Comparison of ENCODE assay signal across 8 cellular contexts in genomic region chr1:218347713-218348627, GRCh38. TPM values are rescaled to one million over a fixed set of nuclear protein-coding genes. Genes with fewer than 3 reads are reported as not detected.
DNase-seq lines count a peak whose midpoint lies in the region; ATAC-seq and TF ChIP-seq lines count a peak whose summit lies in the region.

No MANE protein-coding gene starts in this region.

- H3K4me1 ChIP-seq in GM23248 (ENCODE audit: insufficient read depth) (peaks cover 16% of the 10 kb centered on the region), SJSA1 (replicated peaks) (peaks cover 50% of the 10 kb centered on the region), sigmoid colon (peaks cover 0 to 61% (median 42%) of the 10 kb centered on the region in 4 donors), OCI-LY7 (ENCODE audit: insufficient read depth, low read length, poor library complexity, severe bottlenecking) (peaks cover 5% of the 10 kb centered on the region)

- TF ChIP-seq EP300 in sigmoid colon (IDR thresholded peaks at IDR 0.05) = no peak

- WGBS in GM23248 (ENCODE audit: low coverage in 1 of 2, low lambda C conversion rate in 2 of 2, missing lambda C conversion rate in 2 of 2), 2 experiments = 32 to 35% methylated on average over 9 of the region's 9 CpGs
- WGBS in sigmoid colon, 2 donors = 7 to 25% methylated on average over 9 of the region's 9 CpGs

- H3K27me3 ChIP-seq in GM23248 (replicated peaks; ENCODE audit: insufficient read depth) (no peaks in the 10 kb centered on the region), SJSA1 (replicated peaks) (no peaks in the 10 kb centered on the region), sigmoid colon (no peaks in the 10 kb centered on the region)

- H2AFZ ChIP-seq in GM23248 (peak overlapping the region; percentile 84), OCI-LY7 (ENCODE audit: low read length) (no peak overlapping the region)

- CTCF ChIA-PET in OCI-LY7 (lab: Charles Lee; ENCODE audit: unreplicated experiment) = no interaction called here

- H3K9me3 ChIP-seq in GM23248 (ENCODE audit: low read depth) = no peaks in the 10 kb centered on the region
- no peaks in the 10 kb centered on the region for H3K9me3 ChIP-seq in SJSA1 (replicated peaks)
- no peaks in the 10 kb centered on the region for H3K9me3 ChIP-seq in sigmoid colon
- H3K9me3 ChIP-seq in OCI-LY7 (ENCODE audit: low read length) = no peaks in the 10 kb centered on the region

- H3K27ac ChIP-seq in GM23248 (no peak overlapping the region), SJSA1 (peak overlapping the region; percentile 44), sigmoid colon (peak overlapping the region; percentile 87 to 96 (median 90)), OCI-LY7 (ENCODE audit: low read depth, low read length, poor library complexity, severe bottlenecking) (no peak overlapping the region)

- H4K20me1 ChIP-seq in GM23248 (ENCODE audit: insufficient read depth) (no peaks in the 10 kb centered on the region), OCI-LY7 (ENCODE audit: insufficient read depth, low read length) (no peaks in the 10 kb centered on the region; the same call in 1 of the 2 replicates)

- BruUV-seq in OCI-LY7 (replicated peaks; lab: Mats Ljungman, UMichigan) = no TSS peak

- H3K4me3 ChIP-seq in GM23248 (peak overlapping the region; percentile 80), SJSA1 (peak overlapping the region; percentile 52), sigmoid colon (peak overlapping the region; percentile 66 to 78 (median 70)), OCI-LY7 (ENCODE audit: low read depth, low read length, poor library complexity, severe bottlenecking) (no peak overlapping the region)

- H3K36me3 ChIP-seq in GM23248 (ENCODE audit: low read depth) (no peaks in the 10 kb centered on the region), SJSA1 (no peaks in the 10 kb centered on the region), sigmoid colon (no peaks in the 10 kb centered on the region), OCI-LY7 (ENCODE audit: insufficient read depth, low read length) (peaks cover 13% of the 10 kb centered on the region)

- peak; percentile 31 for DNase-seq in GM23248
- peak in 1 of 2 experiments; percentile 67 for DNase-seq in SJSA1 (ENCODE audit: low read depth in 1 of 2, low spot score in 2 of 2)
- peak; percentile 92 for DNase-seq in glomerular visceral epithelial cell (ENCODE audit: extremely low spot score)
- DNase-seq in sigmoid colon = peak; percentile 71
- no peak for DNase-seq in OCI-LY7 (ENCODE audit: low spot score)

- no peaks in the 10 kb centered on the region for H3K79me2 ChIP-seq in GM23248 (ENCODE audit: insufficient read depth)
- no peaks in the 10 kb centered on the region for H3K79me2 ChIP-seq in OCI-LY7 (ENCODE audit: insufficient read depth, low read depth, low read length)

- in situ Hi-C loops in GM23248 (cut with MboI) = loop anchor here (10.0 to 25.0 kb wide), 5 partner anchors 207 to 1464 kb away; no protein-coding TSS in a partner anchor

- no peak overlapping the region for H3K9ac ChIP-seq in GM23248

- TF ChIP-seq CTCF in sigmoid colon (IDR thresholded peaks at IDR 0.05) (no peak), OCI-LY7 (conservative IDR thresholded peaks at IDR 0.05; ENCODE audit: low read length) (no peak)

- H3K9me2 ChIP-seq in GM23248 (ENCODE audit: insufficient read depth) (no peaks in the 10 kb centered on the region), OCI-LY7 (ENCODE audit: insufficient read depth, low read length) (no peaks in the 10 kb centered on the region)

- H3F3A ChIP-seq in GM23248 (ENCODE audit: insufficient read depth) = peaks cover 39% of the 10 kb centered on the region

- intact Hi-C loops in sigmoid colon (cut with DNase I) (loop anchor here (5.0 to 10.0 kb wide), 5 partner anchors 54 to 947 kb away; partner anchors contain the start of gene LYPLAL1), OCI-LY7 (cut with micrococcal nuclease; ENCODE audit: unreplicated experiment) (no loop called here)

- POLR2A ChIA-PET in OCI-LY7 (lab: Charles Lee) = interaction anchor here (0.6 kb wide), 1 partner anchor 36 kb away, joined by 3 read pairs; no protein-coding TSS in a partner anchor

- H3K4me2 ChIP-seq in GM23248 (ENCODE audit: unreplicated experiment) = peak overlapping the region; percentile 98
- no peak overlapping the region for H3K4me2 ChIP-seq in OCI-LY7 (ENCODE audit: low read length)

- ATAC-seq in HG03135 (IDR thresholded peaks at IDR 0.05; ENCODE audit: unreplicated experiment) = no peak
- no peak for ATAC-seq in GM18517 (IDR thresholded peaks at IDR 0.05; ENCODE audit: unreplicated experiment)
- ATAC-seq in HG03439 (IDR thresholded peaks at IDR 0.05; ENCODE audit: unreplicated experiment) = no peak

- TF ChIP-seq POLR2A in sigmoid colon (IDR thresholded peaks at IDR 0.05) = no peak

RNA-seq across cellular contexts. Expression of gene TGFB2, which starts 2.8 kb away (rescaled TPM):
- total RNA-seq in GM23248 (2014; rRNA removed; shearing (Covaris generic)) = 0.51 and 0.97 TPM in 2 replicates
- 1.3 and 2.0 TPM in 2 replicates for polyA plus RNA-seq in GM23248 (2016; fragmentation: Nextera tagmentation; extraction: Ambion mirVana)
- 3.4 and 7.4 TPM in 2 replicates for total RNA-seq in SJSA1 (2014; rRNA removed; shearing (Covaris generic))
- 10 to 100 TPM in 1 of 4 donors, 1 to 10 TPM in 3; 6.3 to 11.8 (median 7.7) TPM for total RNA-seq in sigmoid colon
- polyA plus RNA-seq in sigmoid colon = under 1 TPM; 0.23 to 0.60 (median 0.38) TPM
- 0.03 TPM in 1 of 2 replicates, not detected in the other for total RNA-seq in OCI-LY7 (2014; rRNA removed; shearing (Covaris generic))
- 0.11 TPM in 1 of 2 replicates, not detected in the other for total RNA-seq in OCI-LY7 (2022)

Comparison
In these comparisons a context has a peak if more than half of its experiments do, and no peak if none do; other contexts are left out.
1. H3K27ac ChIP-seq: peak in SJSA1 (single experiment) and sigmoid colon (4 of 4); none in GM23248 (single experiment) and OCI-LY7 (single experiment).